ENCODE assay signal across 8 cellular contexts in the genomic region with DNA sequence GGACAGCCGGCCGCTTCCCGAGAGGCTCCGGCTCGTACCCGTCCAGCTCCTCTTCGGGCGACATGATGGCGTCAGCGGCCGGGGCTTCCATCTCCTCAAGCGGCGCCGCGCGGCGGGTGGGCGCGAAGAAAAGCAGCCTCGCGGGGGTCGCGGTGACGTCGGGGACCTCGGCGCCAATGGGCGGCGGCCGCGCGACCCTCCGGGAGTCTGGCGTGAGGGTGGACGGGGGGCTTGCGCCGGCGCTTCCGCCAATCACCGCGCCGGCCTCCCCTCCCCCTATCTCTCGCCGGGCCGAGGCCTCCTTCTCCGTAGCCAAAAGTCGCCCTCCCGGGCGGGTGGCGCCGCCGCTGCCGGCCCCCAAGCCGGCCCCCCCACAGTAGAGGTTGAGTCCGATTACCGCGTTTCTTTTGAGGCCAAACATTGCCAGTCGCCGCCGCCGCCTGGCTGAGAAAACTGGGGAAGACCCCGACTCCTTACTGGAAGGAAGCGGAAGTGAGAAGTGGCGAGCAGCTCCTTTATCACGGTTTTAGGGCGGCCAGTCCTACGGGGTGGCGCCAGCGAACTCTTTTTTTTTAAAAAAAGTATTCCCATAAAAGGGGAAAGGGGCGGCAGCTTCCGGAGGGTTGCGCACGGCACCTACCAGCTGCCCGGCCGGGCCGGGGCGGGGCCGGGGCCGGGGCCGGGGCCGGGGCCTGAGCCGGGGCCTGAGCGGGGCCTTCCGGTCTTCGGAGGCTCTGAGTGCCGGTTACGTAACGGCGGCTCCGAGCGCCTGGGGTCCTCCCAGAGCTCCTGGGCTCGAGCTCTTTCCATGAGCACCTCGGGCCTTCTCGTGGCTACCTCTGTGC. TPM values are rescaled to one million over a fixed set of nuclear protein-coding genes. Genes with fewer than 3 reads are reported as not detected.
DNase-seq lines count a peak whose midpoint lies in the region; ATAC-seq and TF ChIP-seq lines count a peak whose summit lies in the region.

Gene MCL1 (minus strand): TSS at position 501 of the 845 bp plus-strand sequence. CDS start 80 bp downstream, at position 421.

- CTCF ChIA-PET in PC-3 (lab: Charles Lee) = interaction anchor here (0.5 to 1.6 kb wide), 5 partner anchors 17 to 195 kb away, joined by 3 to 6 read pairs (median 3); partner anchors contain the start of genes ENSA and GOLPH3L

- peak within 1 kb of the TSS; percentile 92 for H3K4me2 ChIP-seq in PC-3 (ENCODE audit: low read length)

- H3K27me3 Mint-ChIP-seq in IgD-negative memory B cell = no peaks in the 10 kb centered on the region

- H3K9ac ChIP-seq in PC-3 (ENCODE audit: low read length) = peak within 1 kb of the TSS; percentile 98

- H3K9me2 ChIP-seq in PC-3 (replicated peaks; ENCODE audit: low read length) = no peaks in the 10 kb centered on the region

- POLR2A ChIA-PET in PC-3 (lab: Charles Lee; ENCODE audit: unreplicated experiment) = interaction anchor here (0.5 to 2.6 kb wide), 24 partner anchors 9 to 483 kb away, joined by 3 to 31 read pairs (median 6); partner anchors contain the start of genes ECM1, ENSA, GOLPH3L and RPRD2

- H3K4me1 ChIP-seq in PC-3 (ENCODE audit: insufficient read depth, low read length) = peaks cover 26% of the 10 kb centered on the region

- peak within 1 kb of the TSS; percentile 95 to 100 (median 98) for H3K4me3 Mint-ChIP-seq in IgD-negative memory B cell

- H3K36me3 Mint-ChIP-seq in IgD-negative memory B cell = peaks cover 36% of the 10 kb centered on the region

- BruUV-seq in PC-3 (replicated peaks; lab: Mats Ljungman, UMichigan) = no TSS peak

- peaks cover 49% of the 10 kb centered on the region for H4K20me1 ChIP-seq in PC-3 (ENCODE audit: low read length)

- TF ChIP-seq CTCF in PC-3 (conservative IDR thresholded peaks at IDR 0.05; ENCODE audit: low read depth, low read length) = no peak

- peak within 1 kb of the TSS; percentile 96 to 99 (median 98) for H3K27ac Mint-ChIP-seq in IgD-negative memory B cell

- DNase-seq in DMS 273 treated with DMSO at 0.1 percent for 48 hours (lab: John Stamatoyannopoulos, UW) = peak; percentile 100
- DNase-seq in PC-3 = peak; percentile 99
- peak; percentile 87 for DNase-seq in activated T-cell treated with anti-CD3 and anti-CD28 coated beads for 48 hours (ENCODE audit: low read depth)
- peak; percentile 79 for DNase-seq in epithelial cell of prostate (ENCODE audit: low read depth, low spot score)
- peak; percentile 95 for DNase-seq in mucosa of gallbladder (ENCODE audit: low spot score)
- DNase-seq in stimulated activated CD8-positive, alpha-beta memory T cell treated with anti-CD3 and anti-CD28 coated beads, Interleukin-4, amount 100 ng/mL, for 24 hours (ENCODE audit: low read depth) = peak; percentile 82

- H3K27ac ChIP-seq in PC-3 (ENCODE audit: low read length) (peak within 1 kb of the TSS; percentile 89), epithelial cell of prostate (peak within 1 kb of the TSS; percentile 100)

- H3K36me3 ChIP-seq in PC-3 (ENCODE audit: low read depth, low read length) = peaks cover 47% of the 10 kb centered on the region

- peaks cover 9 to 36% (median 30%) of the 10 kb centered on the region in 3 donors for H3K4me1 Mint-ChIP-seq in IgD-negative memory B cell

- no peaks in the 10 kb centered on the region for H3K27me3 ChIP-seq in PC-3 (ENCODE audit: low read length)

- no peaks in the 10 kb centered on the region for H3K9me3 ChIP-seq in PC-3 (ENCODE audit: low read length)

- peaks cover 15% of the 10 kb centered on the region for H3F3A ChIP-seq in PC-3 (ENCODE audit: low read length, unreplicated experiment)

- peak within 1 kb of the TSS; percentile 93 for H3K4me3 ChIP-seq in PC-3 (ENCODE audit: low read length)

- H2AFZ ChIP-seq in PC-3 (ENCODE audit: low read length) = peak within 1 kb of the TSS; percentile 68

- peaks cover 0 to 1% (median 0%) of the 10 kb centered on the region in 3 donors for H3K9me3 Mint-ChIP-seq in IgD-negative memory B cell

- intact Hi-C loops in PC-3 (cut with micrococcal nuclease) = loop anchor here (1.0 to 5.0 kb wide), 5 partner anchors 18 to 233 kb away; no protein-coding TSS in a partner anchor

- ATAC-seq in GM21528 (IDR thresholded peaks at IDR 0.05; ENCODE audit: low FRiP score, unreplicated experiment) (peak; percentile 88), PC-3 (peak; percentile 83)

- H3K79me2 ChIP-seq in PC-3 (ENCODE audit: low read length) = peaks cover 60% of the 10 kb centered on the region

RNA-seq across cellular contexts. Expression of gene MCL1, which starts in this region (rescaled TPM):
- polyA plus RNA-seq in IgD-negative memory B cell = 99.6 TPM
- total RNA-seq in PC-3 (2014; rRNA removed) (285 and 376 TPM in 2 replicates), mucosa of gallbladder (231 TPM)

Comparison
In these comparisons a context has a peak if more than half of its experiments do, and no peak if none do; other contexts are left out.
1. Peak in every context shown above with its lines: DNase-seq, ATAC-seq, H3K4me3 ChIP-seq and H3K27ac ChIP-seq.